In genomic region chr10:79702927-79703326, GRCh38 we compare ENCODE assay signal across 1 cellular context. TPM values are rescaled to one million over a fixed set of nuclear protein-coding genes. Genes with fewer than 3 reads are reported as not detected.
"Had no signal": no experiment of that assay in that cellular context is flagged by ENCODE, and none has a peak within 500 bp of the region (broad histone marks: within the 10 kb centered on the region; RNA-seq: fewer than 3 reads in every experiment).

Gene NUTM2B (plus strand): TSS chr10:79703227. CDS start chr10:79703610, 383 bp downstream.

RNA-seq across cellular contexts. Expression of gene NUTM2B, which starts in this region (rescaled TPM):
- total RNA-seq: kidney epithelial cell had no signal
